Comparison of ENCODE assay signal across 1 cellular context in genomic region chr20:18793625-18794427, GRCh38.
TF ChIP-seq lines count a peak whose summit lies in the region.

No MANE protein-coding gene starts in this region.

TF ChIP-seq in HepG2, 621 proteins besides CTCF, POLR2A, EP300 and RAD21 (continued from another document):
- TF ChIP-seq, protein P1, sequence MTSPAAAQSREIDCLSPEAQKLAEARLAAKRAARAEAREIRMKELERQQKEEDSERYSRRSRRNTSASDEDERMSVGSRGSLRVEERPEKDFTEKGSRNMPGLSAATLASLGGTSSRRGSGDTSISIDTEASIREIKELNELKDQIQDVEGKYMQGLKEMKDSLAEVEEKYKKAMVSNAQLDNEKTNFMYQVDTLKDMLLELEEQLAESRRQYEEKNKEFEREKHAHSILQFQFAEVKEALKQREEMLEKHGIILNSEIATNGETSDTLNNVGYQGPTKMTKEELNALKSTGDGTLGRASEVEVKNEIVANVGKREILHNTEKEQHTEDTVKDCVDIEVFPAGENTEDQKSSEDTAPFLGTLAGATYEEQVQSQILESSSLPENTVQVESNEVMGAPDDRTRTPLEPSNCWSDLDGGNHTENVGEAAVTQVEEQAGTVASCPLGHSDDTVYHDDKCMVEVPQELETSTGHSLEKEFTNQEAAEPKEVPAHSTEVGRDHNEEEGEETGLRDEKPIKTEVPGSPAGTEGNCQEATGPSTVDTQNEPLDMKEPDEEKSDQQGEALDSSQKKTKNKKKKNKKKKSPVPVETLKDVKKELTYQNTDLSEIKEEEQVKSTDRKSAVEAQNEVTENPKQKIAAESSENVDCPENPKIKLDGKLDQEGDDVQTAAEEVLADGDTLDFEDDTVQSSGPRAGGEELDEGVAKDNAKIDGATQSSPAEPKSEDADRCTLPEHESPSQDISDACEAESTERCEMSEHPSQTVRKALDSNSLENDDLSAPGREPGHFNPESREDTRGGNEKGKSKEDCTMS (CRISPR knock-in tag; conservative IDR thresholded peaks at IDR 0.05) = no peak
- TF ChIP-seq ZNF337 (CRISPR knock-in tag; IDR thresholded peaks at IDR 0.05; ENCODE audit: borderline replicate concordance, low read depth) (no peak), ZNF362 (CRISPR knock-in tag; IDR thresholded peaks at IDR 0.05; ENCODE audit: borderline replicate concordance) (peak; percentile 49; the same call in 1 of the 2 replicates), ZNF678 (CRISPR knock-in tag; IDR thresholded peaks at IDR 0.05) (peak; percentile 96), CREB3 (CRISPR knock-in tag; IDR thresholded peaks at IDR 0.05) (0 out of 2 replicates have a peak, but pooled peaks have one; percentile 82), KLF12 (CRISPR knock-in tag; IDR thresholded peaks at IDR 0.05; ENCODE audit: borderline replicate concordance) (peak; percentile 89; the same call in 1 of the 2 replicates), SIN3A (IDR thresholded peaks at IDR 0.05; ENCODE audit: borderline replicate concordance, low read depth, low read length) (0 out of 2 replicates have a peak, but pooled peaks have one; percentile 42), POGZ (CRISPR knock-in tag; IDR thresholded peaks at IDR 0.05) (peak; percentile 99), ZNF232 (CRISPR knock-in tag; IDR thresholded peaks at IDR 0.05; ENCODE audit: borderline replicate concordance) (peak; percentile 94; the same call in 1 of the 2 replicates), LBX2 (CRISPR knock-in tag; IDR thresholded peaks at IDR 0.05; ENCODE audit: borderline replicate concordance) (peak; percentile 61; the same call in 1 of the 2 replicates), HNRNPK (IDR thresholded peaks at IDR 0.05; ENCODE audit: low read depth, low read length, poor library complexity, severe bottlenecking) (no peak), ZNF33B (CRISPR knock-in tag; IDR thresholded peaks at IDR 0.05) (peak; percentile 58; the same call in 1 of the 2 replicates), THAP9 (CRISPR knock-in tag; IDR thresholded peaks at IDR 0.05; ENCODE audit: borderline replicate concordance) (peak; percentile 76; the same call in 1 of the 2 replicates), ZNF576 (CRISPR knock-in tag; IDR thresholded peaks at IDR 0.05) (peak; percentile 100), IRF2 (CRISPR knock-in tag; IDR thresholded peaks at IDR 0.05) (peak; percentile 99), DZIP1 (CRISPR knock-in tag; IDR thresholded peaks at IDR 0.05) (no peak), ZNF7 (CRISPR knock-in tag; IDR thresholded peaks at IDR 0.05) (no peak), ZFAT (CRISPR knock-in tag; conservative IDR thresholded peaks at IDR 0.05) (peak; percentile 92), CERS6 (CRISPR knock-in tag; IDR thresholded peaks at IDR 0.05) (0 out of 2 replicates have a peak, but pooled peaks have one; percentile 25), ASH2L (IDR thresholded peaks at IDR 0.05; ENCODE audit: insufficient read length, low read depth, low read length) (peak; percentile 82), SPEN (CRISPR knock-in tag; IDR thresholded peaks at IDR 0.05; ENCODE audit: low read depth) (peak; percentile 91), NR2C2 (CRISPR knock-in tag; IDR thresholded peaks at IDR 0.05; ENCODE audit: borderline replicate concordance) (peak; percentile 99), ZNF468 (CRISPR knock-in tag; IDR thresholded peaks at IDR 0.05) (no peak), GLI4 (CRISPR knock-in tag; IDR thresholded peaks at IDR 0.05; ENCODE audit: borderline replicate concordance) (no peak), ZNF251 (CRISPR knock-in tag; IDR thresholded peaks at IDR 0.05) (no peak), DRAP1 (CRISPR knock-in tag; IDR thresholded peaks at IDR 0.05) (peak; percentile 77; the same call in 1 of the 2 replicates), TBP (CRISPR knock-in tag; IDR thresholded peaks at IDR 0.05) (0 out of 2 replicates have a peak, but pooled peaks have one; percentile 63), ZNF180 (CRISPR knock-in tag; IDR thresholded peaks at IDR 0.05; ENCODE audit: borderline replicate concordance, low read depth) (peak; percentile 89; the same call in 1 of the 2 replicates), ONECUT2 (CRISPR knock-in tag; IDR thresholded peaks at IDR 0.05) (no peak; the same call in 1 of the 2 replicates), SP140L (CRISPR knock-in tag; IDR thresholded peaks at IDR 0.05; ENCODE audit: borderline replicate concordance) (no peak)
- TF ChIP-seq, protein P2, sequence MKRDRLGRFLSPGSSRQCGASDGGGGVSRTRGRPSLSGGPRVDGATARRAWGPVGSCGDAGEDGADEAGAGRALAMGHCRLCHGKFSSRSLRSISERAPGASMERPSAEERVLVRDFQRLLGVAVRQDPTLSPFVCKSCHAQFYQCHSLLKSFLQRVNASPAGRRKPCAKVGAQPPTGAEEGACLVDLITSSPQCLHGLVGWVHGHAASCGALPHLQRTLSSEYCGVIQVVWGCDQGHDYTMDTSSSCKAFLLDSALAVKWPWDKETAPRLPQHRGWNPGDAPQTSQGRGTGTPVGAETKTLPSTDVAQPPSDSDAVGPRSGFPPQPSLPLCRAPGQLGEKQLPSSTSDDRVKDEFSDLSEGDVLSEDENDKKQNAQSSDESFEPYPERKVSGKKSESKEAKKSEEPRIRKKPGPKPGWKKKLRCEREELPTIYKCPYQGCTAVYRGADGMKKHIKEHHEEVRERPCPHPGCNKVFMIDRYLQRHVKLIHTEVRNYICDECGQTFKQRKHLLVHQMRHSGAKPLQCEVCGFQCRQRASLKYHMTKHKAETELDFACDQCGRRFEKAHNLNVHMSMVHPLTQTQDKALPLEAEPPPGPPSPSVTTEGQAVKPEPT (CRISPR knock-in tag; IDR thresholded peaks at IDR 0.05; ENCODE audit: low read depth) = peak; percentile 98
- TF ChIP-seq, protein P3, sequence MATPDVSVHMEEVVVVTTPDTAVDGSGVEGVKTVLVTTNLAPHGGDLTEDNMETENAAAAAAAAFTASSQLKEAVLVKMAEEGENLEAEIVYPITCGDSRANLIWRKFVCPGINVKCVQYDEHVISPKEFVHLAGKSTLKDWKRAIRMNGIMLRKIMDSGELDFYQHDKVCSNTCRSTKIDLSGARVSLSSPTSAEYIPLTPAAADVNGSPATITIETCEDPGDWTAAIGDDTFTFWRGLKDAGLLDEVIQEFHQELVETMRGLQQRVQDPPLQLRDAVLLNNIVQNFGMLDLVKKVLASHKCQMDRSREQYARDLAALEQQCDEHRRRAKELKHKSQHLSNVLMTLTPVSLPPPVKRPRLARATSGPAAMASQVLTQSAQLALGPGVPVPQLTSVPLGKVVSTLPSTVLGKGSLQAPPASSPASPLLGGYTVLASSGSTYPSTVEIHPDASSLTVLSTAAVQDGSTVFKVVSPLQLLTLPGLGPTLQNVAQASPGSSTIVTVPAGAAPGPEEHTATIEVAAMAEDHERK (CRISPR knock-in tag; IDR thresholded peaks at IDR 0.05; ENCODE audit: low read depth) = peak; percentile 72
